ENCODE assay signal across 26 cellular contexts in the genomic region with DNA sequence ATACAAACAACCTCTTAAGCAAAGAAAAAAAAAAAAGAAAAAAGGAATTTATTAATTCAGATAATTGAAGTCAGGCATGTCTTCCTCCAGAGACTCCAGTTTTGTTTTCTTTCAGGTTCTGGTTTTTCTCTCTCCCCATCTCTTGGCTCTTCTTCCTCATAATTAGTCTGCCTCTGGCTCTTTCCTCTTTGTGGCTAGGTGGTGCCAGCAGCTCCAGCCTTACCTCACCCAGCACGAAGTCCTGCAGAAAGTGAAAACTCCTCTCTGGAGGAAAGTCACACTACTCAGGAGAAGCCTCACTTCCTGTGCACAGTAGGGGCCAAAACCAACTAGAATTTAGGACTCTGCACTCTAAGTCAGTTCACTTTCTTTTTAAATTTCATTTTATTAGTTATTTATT. TPM values are rescaled to one million over a fixed set of nuclear protein-coding genes. Genes with fewer than 3 reads are reported as not detected.
DNase-seq lines count a peak whose midpoint lies in the region; ATAC-seq, FAIRE-seq and TF ChIP-seq lines count a peak whose summit lies in the region.
"Had no signal": no experiment of that assay in that cellular context is flagged by ENCODE, and none has a peak within 500 bp of the region (broad histone marks: within the 10 kb centered on the region; RNA-seq: fewer than 3 reads in every experiment).

No MANE protein-coding gene starts in this region.

- H3K9me3 ChIP-seq in upper lobe of right lung: no peaks in the 10 kb centered on the region
- H3K9me3 ChIP-seq: left ventricle myocardium inferior, right lobe of liver had no signal

- H3K27me3 Mint-ChIP-seq in natural killer cell treated with Interleukin-12 subunit alpha and Interleukin-12 subunit beta and Interleukin-15 and Interleukin-18, amount 100 ng/mL, for 72 hours: no peaks in the 10 kb centered on the region
- H3K27me3 Mint-ChIP-seq in natural killer cell (ENCODE audit: low read depth in 2 of 2): peaks cover 0 to 3% of the 10 kb centered on the region in 2 donors
- H3K27me3 Mint-ChIP-seq in activated naive CD8-positive, alpha-beta T cell treated with anti-CD3 and anti-CD28 coated beads, Interleukin-2, amount 10 ng/mL, durations not matched to agents 7 days and 5 days: no peaks in the 10 kb centered on the region
- H3K27me3 Mint-ChIP-seq: activated CD8-positive, alpha-beta T cell treated with anti-CD3 and anti-CD28 coated beads for 36 hours; central memory CD8-positive, alpha-beta T cell; IgD-negative memory B cell had no signal

- H3K4me3 ChIP-seq in upper lobe of right lung (no peak overlapping the region), H7 (ENCODE audit: insufficient read depth, low read depth, low read length) (no peak overlapping the region)
- H3K4me3 ChIP-seq: BLaER1, left ventricle myocardium inferior, right lobe of liver had no signal

- TF ChIP-seq CTCF in natural killer cell (IDR thresholded peaks at IDR 0.05): no peak
- no peak for TF ChIP-seq CTCF in upper lobe of right lung (IDR thresholded peaks at IDR 0.05)
- no peak for TF ChIP-seq CTCF in D721Med (IDR thresholded peaks at IDR 0.05; ENCODE audit: insufficient read depth, missing control alignments)

- H3K27ac ChIP-seq in upper lobe of right lung: no peak overlapping the region
- H3K27ac ChIP-seq: BLaER1, left ventricle myocardium inferior, right lobe of liver had no signal

- H3K27me3 ChIP-seq in upper lobe of right lung: no peaks in the 10 kb centered on the region
- no peaks in the 10 kb centered on the region for H3K27me3 ChIP-seq in H7 (ENCODE audit: control insufficient read depth, insufficient read depth, low read length)
- H3K27me3 ChIP-seq: BLaER1, right lobe of liver had no signal

- no peaks in the 10 kb centered on the region for H3K4me1 ChIP-seq in upper lobe of right lung
- H3K4me1 ChIP-seq: left ventricle myocardium inferior, right lobe of liver had no signal

- H3K36me3 Mint-ChIP-seq in natural killer cell treated with Interleukin-12 subunit alpha and Interleukin-12 subunit beta and Interleukin-15 and Interleukin-18, amount 100 ng/mL, for 72 hours: peaks cover 4% of the 10 kb centered on the region
- no peaks in the 10 kb centered on the region for H3K36me3 Mint-ChIP-seq in natural killer cell
- H3K36me3 Mint-ChIP-seq in activated naive CD8-positive, alpha-beta T cell treated with anti-CD3 and anti-CD28 coated beads, Interleukin-2, amount 10 ng/mL, durations not matched to agents 7 days and 5 days: peaks cover 2% of the 10 kb centered on the region
- H3K36me3 Mint-ChIP-seq: IgD-negative memory B cell had no signal

- no peak for DNase-seq in natural killer cell treated with Interleukin-12 subunit alpha and Interleukin-12 subunit beta and Interleukin-15 and Interleukin-18, amount 100 ng/mL, for 72 hours (ENCODE audit: low spot score)
- no peak for DNase-seq in natural killer cell
- peak; percentile 59 for DNase-seq in NOMO-1 treated with DMSO at 0.1 percent for 48 hours (lab: John Stamatoyannopoulos, UW; ENCODE audit: unreplicated experiment)
- no peak for DNase-seq in activated naive CD8-positive, alpha-beta T cell treated with anti-CD3 and anti-CD28 coated beads, Interleukin-2, amount 10 ng/mL, durations not matched to agents 7 days and 5 days
- no peak for DNase-seq in upper lobe of right lung
- no peak for DNase-seq in D721Med (ENCODE audit: insufficient read length, low spot score)
- DNase-seq in H7: no peak
- DNase-seq in NCI-H2107 (lab: John Stamatoyannopoulos, UW): no peak
- DNase-seq: activated CD4-positive, CD25-positive, alpha-beta regulatory T cell; activated CD8-positive, alpha-beta T cell treated with anti-CD3 and anti-CD28 coated beads for 36 hours; activated naive CD4-positive, alpha-beta T cell treated with anti-CD3 and anti-CD28 coated beads, Interleukin-2, amount 50 U/mL, for 16 hours; activated T-cell treated with anti-CD3 and anti-CD28 coated beads, Interleukin-2, amount 50 U/mL, for 1 hour; left ventricle myocardium inferior; midbrain; NCI-H1694 treated with DMSO at 0.1 percent for 48 hours; NCI-H748 treated with DMSO at 0.1 percent for 48 hours; PC-3; right lobe of liver; SHP77; stimulated activated CD8-positive, alpha-beta memory T cell treated with anti-CD3 and anti-CD28 coated beads, Interleukin-4, amount 100 ng/mL, for 48 hours; T-helper 9 cell had no signal

- no peaks in the 10 kb centered on the region for H3K36me3 ChIP-seq in upper lobe of right lung
- H3K36me3 ChIP-seq in H7 (replicated peaks; ENCODE audit: control insufficient read depth, insufficient read depth, low read length): no peaks in the 10 kb centered on the region
- H3K36me3 ChIP-seq: BLaER1, left ventricle myocardium inferior, right lobe of liver had no signal

- intact Hi-C loops in natural killer cell (cut with micrococcal nuclease) (no loop called here), upper lobe of right lung (cut with DNase I) (no loop called here)

- FAIRE-seq in D721Med (lab: Jason Lieb, UNC): no peak
- FAIRE-seq: astrocyte had no signal

- H3K9me3 Mint-ChIP-seq in natural killer cell treated with Interleukin-12 subunit alpha and Interleukin-12 subunit beta and Interleukin-15 and Interleukin-18, amount 100 ng/mL, for 72 hours: peaks cover 4% of the 10 kb centered on the region
- no peaks in the 10 kb centered on the region for H3K9me3 Mint-ChIP-seq in natural killer cell
- peaks cover 7% of the 10 kb centered on the region for H3K9me3 Mint-ChIP-seq in activated naive CD8-positive, alpha-beta T cell treated with anti-CD3 and anti-CD28 coated beads, Interleukin-2, amount 10 ng/mL, durations not matched to agents 7 days and 5 days
- H3K9me3 Mint-ChIP-seq: central memory CD8-positive, alpha-beta T cell had no signal

- POLR2A ChIA-PET in activated naive CD8-positive, alpha-beta T cell treated with anti-CD3 and anti-CD28 coated beads, Interleukin-2, amount 10 ng/mL, durations not matched to agents 7 days and 5 days (lab: Charles Lee): no interaction called here

- H3K4me3 Mint-ChIP-seq in natural killer cell treated with Interleukin-12 subunit alpha and Interleukin-12 subunit beta and Interleukin-15 and Interleukin-18, amount 100 ng/mL, for 72 hours: peak overlapping the region; percentile 39
- H3K4me3 Mint-ChIP-seq in natural killer cell: no peak overlapping the region
- H3K4me3 Mint-ChIP-seq in activated naive CD8-positive, alpha-beta T cell treated with anti-CD3 and anti-CD28 coated beads, Interleukin-2, amount 10 ng/mL, durations not matched to agents 7 days and 5 days: peak overlapping the region; percentile 64
- H3K4me3 Mint-ChIP-seq: activated CD8-positive, alpha-beta T cell treated with anti-CD3 and anti-CD28 coated beads for 36 hours; central memory CD8-positive, alpha-beta T cell; IgD-negative memory B cell had no signal

- H3K27ac Mint-ChIP-seq in natural killer cell treated with Interleukin-12 subunit alpha and Interleukin-12 subunit beta and Interleukin-15 and Interleukin-18, amount 100 ng/mL, for 72 hours: peak overlapping the region in 1 of 2 donors; percentile 84
- H3K27ac Mint-ChIP-seq in natural killer cell: peak overlapping the region in 1 of 2 donors; percentile 79
- H3K27ac Mint-ChIP-seq in activated naive CD8-positive, alpha-beta T cell treated with anti-CD3 and anti-CD28 coated beads, Interleukin-2, amount 10 ng/mL, durations not matched to agents 7 days and 5 days: peak overlapping the region; percentile 50
- H3K27ac Mint-ChIP-seq: IgD-negative memory B cell had no signal

- no peak for ATAC-seq in natural killer cell treated with Interleukin-12 subunit alpha and Interleukin-12 subunit beta and Interleukin-15 and Interleukin-18, amount 100 ng/mL, for 72 hours
- ATAC-seq in natural killer cell: no peak
- no peak for ATAC-seq in activated naive CD8-positive, alpha-beta T cell treated with anti-CD3 and anti-CD28 coated beads, Interleukin-2, amount 10 ng/mL, durations not matched to agents 7 days and 5 days (ENCODE audit: low read depth)
- ATAC-seq in upper lobe of right lung: peak; percentile 66
- ATAC-seq: activated CD8-positive, alpha-beta T cell treated with anti-CD3 and anti-CD28 coated beads for 36 hours; HCT116; PC-3; right lobe of liver had no signal

- H3K4me1 Mint-ChIP-seq in natural killer cell treated with Interleukin-12 subunit alpha and Interleukin-12 subunit beta and Interleukin-15 and Interleukin-18, amount 100 ng/mL, for 72 hours (ENCODE audit: low read depth in 2 of 2): peaks cover 25 to 29% of the 10 kb centered on the region in 2 donors
- H3K4me1 Mint-ChIP-seq in natural killer cell: peaks cover 12% of the 10 kb centered on the region in 2 donors
- H3K4me1 Mint-ChIP-seq in activated naive CD8-positive, alpha-beta T cell treated with anti-CD3 and anti-CD28 coated beads, Interleukin-2, amount 10 ng/mL, durations not matched to agents 7 days and 5 days: peaks cover 15% of the 10 kb centered on the region

RNA-seq across cellular contexts. Expression of a gene that starts 10.3 kb away (rescaled TPM):
- total RNA-seq in natural killer cell treated with Interleukin-12 subunit alpha and Interleukin-12 subunit beta and Interleukin-15 and Interleukin-18, amount 100 ng/mL, for 72 hours: 100 to 1,000 TPM; 106 to 152 TPM
- total RNA-seq in natural killer cell (10 to 100 TPM; 70.0 to 73.6 (median 70.6) TPM), upper lobe of right lung (62.3 TPM)
- total RNA-seq in activated naive CD8-positive, alpha-beta T cell treated with anti-CD3 and anti-CD28 coated beads, Interleukin-2, amount 10 ng/mL, durations not matched to agents 7 days and 5 days: 10 to 100 TPM; 21.7 to 24.8 TPM
- total RNA-seq in H7 (2014; rRNA removed; shearing (Covaris generic)): 7.0 and 10.9 TPM in 2 replicates
